ENCODE assay signal across 23 cellular contexts in the genomic region with DNA sequence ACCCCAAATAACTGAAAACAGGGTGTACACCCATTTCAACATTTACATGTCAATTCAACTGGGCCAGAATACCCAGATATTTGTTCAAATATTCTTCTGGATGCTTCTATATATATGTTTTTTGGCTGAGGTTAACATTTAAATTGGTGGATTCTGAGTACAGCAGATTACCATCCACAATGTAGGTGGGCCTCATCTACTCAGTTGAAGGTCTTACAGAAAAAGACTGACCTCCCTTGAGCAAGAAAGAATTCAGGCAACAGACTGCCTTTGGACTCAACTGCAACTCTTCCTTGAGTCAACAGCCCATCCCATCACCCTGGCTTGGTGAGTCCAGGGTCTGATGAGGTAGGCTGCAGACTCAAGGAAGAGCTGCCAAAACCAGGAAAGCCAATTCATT.
"Had no signal": no experiment of that assay in that cellular context is flagged by ENCODE, and none has a peak within 500 bp of the region (broad histone marks: within the 10 kb centered on the region; RNA-seq: fewer than 3 reads in every experiment).

No MANE protein-coding gene starts in this region.

- FAIRE-seq: frontal cortex, kidney had no signal

- H3K4me1 Mint-ChIP-seq: immature natural killer cell, mesothelial cell of epicardium had no signal

- DNase-seq: colonic mucosa; dermis blood vessel endothelial cell; dorsolateral prefrontal cortex; effector CD4-positive, alpha-beta T cell; effector memory CD4-positive, alpha-beta T cell; foreskin keratinocyte; heart left ventricle; hypothalamus; immature natural killer cell; islet precursor cell; kidney; kidney glomerular epithelial cell; left lung; left ventricle myocardium superior; lower lobe of right lung; mesenchymal stem cell; mucosa of descending colon; naive B cell had no signal

- H3K4me1 ChIP-seq: colonic mucosa, foreskin keratinocyte, heart left ventricle, left lung, lower lobe of right lung had no signal

- H2AFZ ChIP-seq: hepatocyte had no signal

- H3K4me2 ChIP-seq: hepatocyte had no signal

- H3K4me3 ChIP-seq: colonic mucosa, dorsolateral prefrontal cortex, esophagus muscularis mucosa, gastroesophageal sphincter, heart left ventricle, hepatocyte, left lung, lower lobe of right lung, mucosa of descending colon had no signal

- H3K27me3 Mint-ChIP-seq: naive B cell had no signal

- H3K9me3 ChIP-seq: colonic mucosa, esophagus muscularis mucosa, gastroesophageal sphincter, heart left ventricle, left lung, lower lobe of right lung, mucosa of descending colon had no signal

- H3K36me3 ChIP-seq: colonic mucosa, esophagus muscularis mucosa, left lung had no signal

- ATAC-seq: foreskin keratinocyte, gastroesophageal sphincter, heart left ventricle, left lung, left ventricle myocardium superior, lower lobe of right lung, mucosa of descending colon had no signal

- H3K9me3 Mint-ChIP-seq: immature natural killer cell had no signal

- H3K27ac ChIP-seq: colonic mucosa, dorsolateral prefrontal cortex, esophagus muscularis mucosa, foreskin keratinocyte, gastroesophageal sphincter, heart left ventricle, hepatocyte, left lung, lower lobe of right lung had no signal

- H3K27me3 ChIP-seq: colonic mucosa, dorsolateral prefrontal cortex, esophagus muscularis mucosa, foreskin keratinocyte, gastroesophageal sphincter, heart left ventricle, hepatocyte, left lung had no signal

- H3K27ac Mint-ChIP-seq: immature natural killer cell, mesothelial cell of epicardium, naive B cell had no signal

- H3K4me3 Mint-ChIP-seq: immature natural killer cell, mesothelial cell of epicardium, naive B cell had no signal
